Comparison of ENCODE assay signal across 15 cellular contexts in the genomic region with DNA sequence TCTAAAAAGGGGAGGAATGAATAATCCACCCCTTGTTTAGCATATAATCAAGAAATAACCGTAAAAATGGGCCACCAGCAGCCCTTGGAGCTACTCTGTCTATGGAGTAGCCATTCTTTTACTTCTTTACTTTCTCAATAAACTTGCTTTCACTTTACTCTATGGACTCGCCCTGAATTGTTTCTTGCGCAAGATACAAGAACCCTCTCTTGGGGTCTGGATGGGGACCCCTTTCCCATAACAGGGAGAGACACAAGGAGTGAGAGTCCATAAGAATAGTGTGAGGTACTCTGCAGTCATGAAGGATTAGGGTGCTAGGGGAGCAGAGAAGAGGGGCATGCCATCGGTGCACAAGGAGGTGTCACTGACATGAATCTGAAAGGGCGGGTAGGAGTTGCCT.
"Had no signal": no experiment of that assay in that cellular context is flagged by ENCODE, and none has a peak within 500 bp of the region (broad histone marks: within the 10 kb centered on the region; RNA-seq: fewer than 3 reads in every experiment).

No MANE protein-coding gene starts in this region.

- H3K4me2 ChIP-seq: hepatocyte had no signal

- H3K27me3 ChIP-seq: hepatocyte, sigmoid colon, stomach had no signal

- H3K79me2 ChIP-seq: hepatocyte had no signal

- H3K9me3 ChIP-seq: psoas muscle, sigmoid colon, stomach, thoracic aorta had no signal

- H3K27ac Mint-ChIP-seq: activated naive CD4-positive, alpha-beta T cell treated with anti-CD3 and anti-CD28 coated beads, Interleukin-2, amount 10 ng/mL, durations not matched to agents 7 days and 5 days; T-helper 1 cell treated with Interleukin-12 subunit alpha and Interleukin-12 subunit beta and Interleukin-4 antibody, amounts not matched to agents 30 μg/mL and 1 μg/mL, for 36 hours had no signal

- H3K27me3 Mint-ChIP-seq: activated naive CD4-positive, alpha-beta T cell treated with anti-CD3 and anti-CD28 coated beads, Interleukin-2, amount 10 ng/mL, durations not matched to agents 7 days and 5 days had no signal

- ATAC-seq: psoas muscle, SK-N-SH treated with all-trans-retinoic acid at 6 μM for 48 hours had no signal

- DNase-seq: activated CD4-positive, alpha-beta T cell treated with anti-CD3 and anti-CD28 coated beads, Interleukin-2, amount 50 U/mL, for 48 hours; activated naive CD4-positive, alpha-beta T cell treated with anti-CD3 and anti-CD28 coated beads, Interleukin-2, amount 10 ng/mL, durations not matched to agents 7 days and 5 days; caudate nucleus; cortex of kidney; effector memory CD4-positive, alpha-beta T cell; psoas muscle; sigmoid colon; stimulated activated CD4-positive, alpha-beta T cell treated with anti-CD3 and anti-CD28 coated beads, Interleukin-12 subunit alpha, Interleukin-12 subunit beta, amount 100 ng/mL, for 4 hours; stomach had no signal

- H3K4me3 Mint-ChIP-seq: activated naive CD4-positive, alpha-beta T cell treated with anti-CD3 and anti-CD28 coated beads, Interleukin-2, amount 10 ng/mL, durations not matched to agents 7 days and 5 days; mesothelial cell of epicardium; T-helper 1 cell treated with Interleukin-12 subunit alpha and Interleukin-12 subunit beta and Interleukin-4 antibody, amounts not matched to agents 30 μg/mL and 1 μg/mL, for 36 hours had no signal

- H3K36me3 Mint-ChIP-seq: mesothelial cell of epicardium had no signal

- H3K4me1 ChIP-seq: psoas muscle had no signal

- H2AFZ ChIP-seq: hepatocyte had no signal

- H3K36me3 ChIP-seq: thoracic aorta had no signal

- H3K9me3 Mint-ChIP-seq: activated naive CD4-positive, alpha-beta T cell treated with anti-CD3 and anti-CD28 coated beads, Interleukin-2, amount 10 ng/mL, durations not matched to agents 7 days and 5 days; mesothelial cell of epicardium; T-helper 1 cell treated with Interleukin-12 subunit alpha and Interleukin-12 subunit beta and Interleukin-4 antibody, amounts not matched to agents 30 μg/mL and 1 μg/mL, for 36 hours had no signal

- H3K27ac ChIP-seq: epithelial cell of prostate, hepatocyte, psoas muscle, sigmoid colon, stomach, thoracic aorta had no signal

- H3K4me3 ChIP-seq: hepatocyte, psoas muscle, sigmoid colon, stomach, thoracic aorta had no signal

- H3K4me1 Mint-ChIP-seq: activated naive CD4-positive, alpha-beta T cell treated with anti-CD3 and anti-CD28 coated beads, Interleukin-2, amount 10 ng/mL, durations not matched to agents 7 days and 5 days had no signal
